ENCODE assay signal across 9 cellular contexts in genomic region chr9:122277285-122277897, GRCh38.
"Had no signal": no experiment of that assay in that cellular context is flagged by ENCODE, and none has a peak within 500 bp of the region (broad histone marks: within the 10 kb centered on the region; RNA-seq: fewer than 3 reads in every experiment).

No MANE protein-coding gene starts in this region.

- H3K9ac ChIP-seq: GM23248 had no signal

- H3K27ac Mint-ChIP-seq: IgD-negative memory B cell had no signal

- H3K27me3 Mint-ChIP-seq: IgD-negative memory B cell had no signal

- ATAC-seq: HCT116, HepG2 had no signal

- H3K4me1 ChIP-seq: HAP-1 had no signal

- H3K4me3 ChIP-seq: GM23248, HAP-1 had no signal

- DNase-seq: GM23248, GOT3, H7, KG1 had no signal

- H3K27ac ChIP-seq: GM23248, HL-60 had no signal

- FAIRE-seq: HepG2 had no signal
